Comparison of ENCODE assay signal across 8 cellular contexts in the genomic region with DNA sequence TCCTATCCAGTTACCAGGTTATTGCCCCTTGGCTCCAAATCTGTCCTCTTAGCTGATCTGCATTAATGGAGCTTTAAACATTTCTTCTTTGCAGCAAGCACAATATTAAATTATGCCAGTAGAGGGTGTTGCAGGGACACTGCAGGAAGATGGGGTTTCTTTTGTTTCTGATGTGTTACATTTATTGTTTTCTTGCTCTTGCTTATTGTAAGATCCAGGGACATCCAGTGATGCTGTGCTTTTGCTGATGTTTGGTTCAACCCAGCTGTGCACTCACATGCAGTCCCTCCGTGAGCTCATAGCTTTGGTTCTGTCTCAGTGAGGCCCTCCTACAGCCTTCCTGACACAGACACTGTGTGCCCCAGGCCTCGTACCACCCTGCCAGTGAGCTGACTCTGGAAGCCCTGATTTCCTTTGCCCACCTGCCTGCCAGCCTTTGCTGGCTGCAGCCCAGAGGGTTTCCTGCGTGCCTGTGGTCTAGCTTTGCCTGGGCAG.
DNase-seq lines count a peak whose midpoint lies in the region; ATAC-seq, FAIRE-seq and TF ChIP-seq lines count a peak whose summit lies in the region.

No MANE protein-coding gene starts in this region.

- no peak for ATAC-seq in HG02970 (IDR thresholded peaks at IDR 0.05; ENCODE audit: low FRiP score, unreplicated experiment)

- H4K20me1 ChIP-seq in BLaER1 (no peaks in the 10 kb centered on the region), neural progenitor cell (ENCODE audit: low read depth) (no peaks in the 10 kb centered on the region)

- no peaks in the 10 kb centered on the region for H3K27me3 Mint-ChIP-seq in neural progenitor cell (ENCODE audit: insufficient read depth, low read depth)

- H3K79me2 ChIP-seq in neural progenitor cell (ENCODE audit: low read depth) = no peaks in the 10 kb centered on the region

- H2AFZ ChIP-seq in neural progenitor cell (replicated peaks) = peak overlapping the region; percentile 84

- H3K27ac ChIP-seq in BLaER1 (peak overlapping the region; percentile 15; the same call in 1 of the 2 replicates), neural progenitor cell (no peak overlapping the region)

- H3K4me3 Mint-ChIP-seq in neural progenitor cell = no peak overlapping the region

- H3K4me1 Mint-ChIP-seq in neural progenitor cell = no peaks in the 10 kb centered on the region

- H3K9me3 ChIP-seq in BLaER1 (no peaks in the 10 kb centered on the region), neural progenitor cell (ENCODE audit: low read depth) (no peaks in the 10 kb centered on the region)

- no peaks in the 10 kb centered on the region for H3F3A ChIP-seq in neural progenitor cell (ENCODE audit: low read depth)

- H3K9ac ChIP-seq in BLaER1 = peak overlapping the region; percentile 15; the same call in 1 of the 2 replicates
- H3K9ac ChIP-seq in neural progenitor cell = no peak overlapping the region

- H3K4me3 ChIP-seq in BLaER1 (no peak overlapping the region), fibroblast of villous mesenchyme (ENCODE audit: low read depth, low read length) (no peak overlapping the region), neural progenitor cell (no peak overlapping the region)

- DNase-seq in GM19239 (ENCODE audit: insufficient read length, low spot score) (peak; percentile 17), NCI-H1694 (lab: John Stamatoyannopoulos, UW) (peak; percentile 73), UCSD-AML1 (lab: John Stamatoyannopoulos, UW; ENCODE audit: unreplicated experiment) (peak; percentile 29), fibroblast of villous mesenchyme (ENCODE audit: low read depth) (peak; percentile 64), neural progenitor cell (ENCODE audit: low spot score) (peak; percentile 56)
- DNase-seq in stimulated activated CD4-positive, alpha-beta T cell treated with anti-CD3 and anti-CD28 coated beads, Interleukin-4, amount 100 ng/mL, for 1 hour = no peak

- H3K4me1 ChIP-seq in BLaER1 = peaks cover 6% of the 10 kb centered on the region
- peaks cover 7% of the 10 kb centered on the region for H3K4me1 ChIP-seq in neural progenitor cell

- TF ChIP-seq CTCF in fibroblast of villous mesenchyme (IDR thresholded peaks at IDR 0.05; ENCODE audit: insufficient read depth, low read depth, low read length) = peak; percentile 71
- peak; percentile 71 for TF ChIP-seq CTCF in neural progenitor cell (IDR thresholded peaks at IDR 0.05)

- H3K36me3 ChIP-seq in BLaER1 = no peaks in the 10 kb centered on the region
- H3K36me3 ChIP-seq in neural progenitor cell = no peaks in the 10 kb centered on the region

- FAIRE-seq in GM19239 (lab: Jason Lieb, UNC) = peak; percentile 92

- no peaks in the 10 kb centered on the region for H3K27me3 ChIP-seq in BLaER1
- H3K27me3 ChIP-seq in neural progenitor cell = no peaks in the 10 kb centered on the region

- no peak overlapping the region for H3K27ac Mint-ChIP-seq in neural progenitor cell

- no peaks in the 10 kb centered on the region for H3K36me3 Mint-ChIP-seq in neural progenitor cell

- H3K4me2 ChIP-seq in BLaER1 = peak overlapping the region; percentile 35
- H3K4me2 ChIP-seq in neural progenitor cell = no peak overlapping the region

- H3K9me3 Mint-ChIP-seq in neural progenitor cell = no peaks in the 10 kb centered on the region
